7 cellular contexts compared by ENCODE assay signal in the genomic region with DNA sequence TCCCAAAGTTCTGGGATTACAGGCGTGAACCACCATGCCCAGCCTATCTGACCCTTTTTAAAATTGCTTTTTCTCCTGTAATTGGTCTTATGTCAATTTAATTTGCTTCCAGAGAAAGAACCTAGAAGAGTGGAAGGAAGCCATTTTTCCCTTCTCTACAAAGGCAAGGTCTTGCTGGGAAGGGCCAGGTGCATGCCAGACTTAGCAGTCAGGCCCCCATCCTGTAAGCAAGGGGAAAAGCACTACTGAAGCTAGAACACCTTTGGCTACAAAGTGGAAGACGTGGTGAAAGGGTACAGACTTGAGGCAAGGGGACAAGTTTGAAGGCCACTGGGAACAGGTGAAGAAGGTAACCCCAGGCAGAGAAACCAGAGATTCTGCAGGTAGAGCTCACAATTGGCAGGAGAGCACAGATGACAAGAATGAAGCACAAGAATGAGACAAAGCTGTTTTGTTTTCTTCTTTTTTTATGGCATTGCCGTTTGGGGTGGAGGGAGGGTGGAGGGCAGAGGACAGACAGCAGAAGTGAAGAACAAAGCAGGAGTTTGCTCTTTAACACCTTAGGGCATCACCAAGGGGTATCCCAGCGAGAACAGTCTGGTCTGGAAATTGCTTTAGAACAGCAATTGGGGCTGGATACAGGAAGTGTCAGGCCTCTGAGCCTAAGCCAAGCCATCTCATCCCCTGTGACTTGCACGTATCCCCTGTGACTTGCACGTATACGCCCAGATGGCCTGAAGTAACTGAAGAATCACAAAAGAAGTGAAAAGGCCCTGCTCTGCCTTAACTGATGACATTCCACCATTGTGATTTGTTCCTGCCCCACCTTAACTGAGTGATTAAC.
DNase-seq lines count a peak whose midpoint lies in the region; ATAC-seq, FAIRE-seq and TF ChIP-seq lines count a peak whose summit lies in the region.

No MANE protein-coding gene starts in this region.

- no peak overlapping the region for H3K27ac Mint-ChIP-seq in chondrocyte (ENCODE audit: unreplicated experiment)

- 52 to 64% methylated on average over 7 of the region's 7 CpGs for WGBS in pancreas, 2 donors

- peaks cover 17% of the 10 kb centered on the region for H3K4me1 Mint-ChIP-seq in chondrocyte (ENCODE audit: low read depth)

- DNase-seq in GM12891 (ENCODE audit: insufficient read length, low spot score), result no peak
- DNase-seq in NCI-H69 (lab: John Stamatoyannopoulos, UW), result peak; percentile 67
- no peak for DNase-seq in effector memory CD4-positive, alpha-beta T cell
- no peak for DNase-seq in pancreas
- no peak for DNase-seq in chondrocyte (ENCODE audit: low spot score)
- no peak for DNase-seq in GDM1 (lab: John Stamatoyannopoulos, UW)
- DNase-seq in medulla oblongata (ENCODE audit: extremely low spot score), result no peak

- peak; percentile 57 for FAIRE-seq in GM12891 (lab: Jason Lieb, UNC)
- no peak for FAIRE-seq in pancreas (lab: Jason Lieb, UNC)

- intact Hi-C loops in pancreas (cut with DNase I), result loop anchor here in 1 of 3 donors (10.0 kb wide), 1 partner anchor 72 kb away; a partner anchor contains a TSS

- no peaks in the 10 kb centered on the region for H3K9me3 ChIP-seq in effector memory CD4-positive, alpha-beta T cell (ENCODE audit: control insufficient read depth, low read length)
- H3K9me3 ChIP-seq in pancreas, result no peaks in the 10 kb centered on the region

- H3K4me3 ChIP-seq in effector memory CD4-positive, alpha-beta T cell (ENCODE audit: insufficient read depth, low read depth, low read length, poor library complexity, severe bottlenecking), result no peak overlapping the region
- no peak overlapping the region for H3K4me3 ChIP-seq in pancreas

- TF ChIP-seq POLR2A in GM12891 (IDR thresholded peaks at IDR 0.05; ENCODE audit: low read depth, low read length), result no peak

- H3K36me3 ChIP-seq in effector memory CD4-positive, alpha-beta T cell (ENCODE audit: control insufficient read depth, insufficient read depth, low read length), result no peaks in the 10 kb centered on the region
- H3K36me3 ChIP-seq in pancreas, result no peaks in the 10 kb centered on the region

- no peaks in the 10 kb centered on the region for H3K27me3 ChIP-seq in effector memory CD4-positive, alpha-beta T cell (replicated peaks; ENCODE audit: control insufficient read depth, insufficient read depth, low read length, poor library complexity, severe bottlenecking)
- H3K27me3 ChIP-seq in pancreas, result no peaks in the 10 kb centered on the region

- peaks cover 66% of the 10 kb centered on the region for H3K4me1 ChIP-seq in effector memory CD4-positive, alpha-beta T cell (ENCODE audit: control insufficient read depth, insufficient read depth, low read length, poor library complexity, severe bottlenecking)
- H3K4me1 ChIP-seq in pancreas, result peaks cover 29 to 62% (median 59%) of the 10 kb centered on the region in 3 donors

- no peaks in the 10 kb centered on the region for H3K36me3 Mint-ChIP-seq in chondrocyte (ENCODE audit: low read depth)

- no peaks in the 10 kb centered on the region for H3K9me3 Mint-ChIP-seq in chondrocyte (ENCODE audit: low read depth)

- no peak overlapping the region for H3K4me3 Mint-ChIP-seq in chondrocyte (ENCODE audit: unreplicated experiment)

- no peak for TF ChIP-seq CTCF in pancreas (IDR thresholded peaks at IDR 0.05)
- TF ChIP-seq CTCF in chondrocyte (IDR thresholded peaks at IDR 0.05), result no peak

- no peak for ATAC-seq in pancreas

- no peaks in the 10 kb centered on the region for H3K27me3 Mint-ChIP-seq in chondrocyte (ENCODE audit: low read depth)

- peak overlapping the region; percentile 60 for H3K27ac ChIP-seq in effector memory CD4-positive, alpha-beta T cell (ENCODE audit: insufficient read depth, low read length, poor library complexity, severe bottlenecking)
- H3K27ac ChIP-seq in pancreas, result peak overlapping the region; percentile 23 to 76 (median 54)

TF ChIP-seq in GM12891, 5 proteins besides CTCF, POLR2A, EP300 and RAD21:
- TF ChIP-seq POU2F2 (IDR thresholded peaks at IDR 0.05; ENCODE audit: low read depth, low read length), result no peak
- TF ChIP-seq SPI1 (IDR thresholded peaks at IDR 0.05; ENCODE audit: low read depth, low read length), result no peak
- no peak for TF ChIP-seq TAF1 (IDR thresholded peaks at IDR 0.05; ENCODE audit: low read depth, low read length)
- TF ChIP-seq PAX5 (IDR thresholded peaks at IDR 0.05; ENCODE audit: insufficient read depth, low read length, severe bottlenecking), result no peak
- no peak for TF ChIP-seq POLR2AphosphoS5 (IDR thresholded peaks at IDR 0.05; ENCODE audit: low read depth, low read length)
